8 cellular contexts compared by ENCODE assay signal in genomic region chr17:4583796-4584124, GRCh38. TPM values are rescaled to one million over a fixed set of nuclear protein-coding genes. Genes with fewer than 3 reads are reported as not detected.
DNase-seq lines count a peak whose midpoint lies in the region; ATAC-seq and TF ChIP-seq lines count a peak whose summit lies in the region.

No MANE protein-coding gene starts in this region.

- peaks cover 5% of the 10 kb centered on the region for H3K4me1 Mint-ChIP-seq in activated T-cell treated with anti-CD3 and anti-CD28 coated beads, Interleukin-2, amount 50 U/mL, for 72 hours (ENCODE audit: low read depth)

- H3K27ac Mint-ChIP-seq in activated T-cell treated with anti-CD3 and anti-CD28 coated beads, Interleukin-2, amount 50 U/mL, for 72 hours: no peak overlapping the region

- H3K4me3 Mint-ChIP-seq in activated T-cell treated with anti-CD3 and anti-CD28 coated beads, Interleukin-2, amount 50 U/mL, for 72 hours: peak overlapping the region; percentile 66 to 76

- no peak for TF ChIP-seq POLR2A in HCT116 (IDR thresholded peaks at IDR 0.05; ENCODE audit: borderline replicate concordance, extremely low read depth, insufficient read depth, insufficient read length)

- H3K27me3 ChIP-seq in A673 (replicated peaks; ENCODE audit: insufficient read depth, low read depth, low read length, poor library complexity) (peaks cover 40% of the 10 kb centered on the region), HCT116 (ENCODE audit: insufficient read depth, low read length) (peaks cover 5% of the 10 kb centered on the region; the same call in 1 of the 2 replicates), hepatocyte (no peaks in the 10 kb centered on the region)

- no peaks in the 10 kb centered on the region for H3K9me2 ChIP-seq in HCT116 (ENCODE audit: insufficient read depth)
- no peaks in the 10 kb centered on the region for H3K9me2 ChIP-seq in hepatocyte (replicated peaks; ENCODE audit: insufficient read depth)

- no peak for TF ChIP-seq RAD21 in HCT116 (IDR thresholded peaks at IDR 0.05; ENCODE audit: low read depth)

- no peaks in the 10 kb centered on the region for H3K9me3 Mint-ChIP-seq in activated T-cell treated with anti-CD3 and anti-CD28 coated beads, Interleukin-2, amount 50 U/mL, for 72 hours

- BruUV-seq in A673 (replicated peaks; lab: Mats Ljungman, UMichigan) (no TSS peak), HCT116 (replicated peaks; lab: Mats Ljungman, UMichigan) (no TSS peak)

- peaks cover 58% of the 10 kb centered on the region for H3K27me3 Mint-ChIP-seq in activated T-cell treated with anti-CD3 and anti-CD28 coated beads, Interleukin-2, amount 50 U/mL, for 72 hours (ENCODE audit: low read depth)

- H3K79me2 ChIP-seq in HCT116 (ENCODE audit: insufficient read depth, low read length) (no peaks in the 10 kb centered on the region), hepatocyte (peaks cover 54% of the 10 kb centered on the region)

- no peaks in the 10 kb centered on the region for H3K36me3 Mint-ChIP-seq in activated T-cell treated with anti-CD3 and anti-CD28 coated beads, Interleukin-2, amount 50 U/mL, for 72 hours (ENCODE audit: insufficient read depth in 2 of 2)

- intact Hi-C loops in A673 (cut with micrococcal nuclease; ENCODE audit: unreplicated experiment): no loop called here
- intact Hi-C loops in HCT116 (cut with micrococcal nuclease): no loop called here

- H3K4me2 ChIP-seq in HCT116 (ENCODE audit: low read length) (peak overlapping the region; percentile 98), hepatocyte (peak overlapping the region; percentile 84)

- CTCF ChIA-PET in A673 (lab: Charles Lee): interaction anchor here (0.6 kb wide), 1 partner anchor 520 kb away, joined by 3 read pairs; no protein-coding TSS in a partner anchor
- CTCF ChIA-PET in HCT116 (lab: Charles Lee): interaction anchor here (2.0 kb wide), 1 partner anchor 17 kb away, joined by 19 read pairs; no protein-coding TSS in a partner anchor

- RAD21 ChIA-PET in HCT116 (lab: Charles Lee; ENCODE audit: low non-redundant PET in 1 of 2, low total read pairs in 2 of 2, uncharacterized antibody in 2 of 2, unreplicated experiment in 2 of 2): no interaction called here

- no peaks in the 10 kb centered on the region for H3K9me3 ChIP-seq in A673 (ENCODE audit: low read depth, low read length, poor library complexity, severe bottlenecking)
- no peaks in the 10 kb centered on the region for H3K9me3 ChIP-seq in HCT116 (ENCODE audit: control insufficient read depth in 1 of 2, insufficient read depth in 1 of 2, low read depth in 1 of 2, low read length in 2 of 2)
- no peaks in the 10 kb centered on the region for H3K9me3 ChIP-seq in hepatocyte (ENCODE audit: low read depth)

- H3K27ac ChIP-seq in A673 (ENCODE audit: low read depth, low read length, poor library complexity, severe bottlenecking) (no peak overlapping the region), HCT116 (ENCODE audit: low read depth, low read length) (peak overlapping the region; percentile 46; the same call in 1 of the 2 replicates), hepatocyte (peak overlapping the region; percentile 89), skin epidermis (peak overlapping the region in 2 of 21 experiments; percentile 16 to 62)

- H3K4me1 ChIP-seq in A673 (ENCODE audit: insufficient read depth, low read length, poor library complexity, severe bottlenecking) (no peaks in the 10 kb centered on the region), HCT116 (ENCODE audit: control insufficient read depth in 1 of 2, insufficient read depth in 2 of 2, low read length in 2 of 2) (peaks cover 5 to 23% of the 10 kb centered on the region in 2 experiments; a peak in 3 of 4 replicates), hepatocyte (ENCODE audit: insufficient read depth) (peaks cover 45% of the 10 kb centered on the region)

- DNase-seq in A673 (ENCODE audit: low spot score) (peak; percentile 73), HCT116 (ENCODE audit: low read depth, low spot score) (peak; percentile 31), hepatocyte (ENCODE audit: low spot score) (peak; percentile 86)
- DNase-seq in activated T-cell treated with anti-CD3 and anti-CD28 coated beads, Interleukin-2, amount 50 U/mL, for 72 hours: peak in 1 of 2 donors; percentile 19
- no peak for DNase-seq in activated effector memory CD4-positive, alpha-beta T cell treated with Interleukin-2 at 50 U/mL for 16 hours

- TF ChIP-seq CTCF in A673 (conservative IDR thresholded peaks at IDR 0.05; ENCODE audit: low read depth, low read length): peak; percentile 53
- TF ChIP-seq CTCF in HCT116 (IDR thresholded peaks at IDR 0.05 in 2 of 3, conservative IDR thresholded peaks at IDR 0.05 in 1 of 3; ENCODE audit: borderline replicate concordance in 1 of 3, insufficient read depth in 1 of 3, low read depth in 2 of 3, low read length in 2 of 3): peak in 2 of 3 experiments; percentile 50 to 55; a peak in 4 of 6 replicates
- TF ChIP-seq CTCF in hepatocyte (IDR thresholded peaks at IDR 0.05; ENCODE audit: poor library complexity): peak; percentile 53

- WGBS in hepatocyte (ENCODE audit: low lambda C conversion rate, missing lambda C conversion rate): 10% methylated on average over 15 of the region's 15 CpGs

- no peaks in the 10 kb centered on the region for H3K36me3 ChIP-seq in A673 (ENCODE audit: insufficient read depth, low read length, poor library complexity, severe bottlenecking)
- no peaks in the 10 kb centered on the region for H3K36me3 ChIP-seq in HCT116 (ENCODE audit: control insufficient read depth in 1 of 2, insufficient read depth in 2 of 2, low read length in 2 of 2)
- H3K36me3 ChIP-seq in hepatocyte (replicated peaks; ENCODE audit: insufficient read depth, low read depth): no peaks in the 10 kb centered on the region

- POLR2A ChIA-PET in A673 (lab: Charles Lee; ENCODE audit: low non-redundant PET) (no interaction called here), HCT116 (lab: Charles Lee) (interaction anchor here (1.0 to 1.4 kb wide), 2 partner anchors 8 to 17 kb away, joined by 3 to 4 read pairs; no protein-coding TSS in a partner anchor)

- H3K9ac ChIP-seq in HCT116 (ENCODE audit: low read length): peak overlapping the region; percentile 55

- ATAC-seq in HCT116 (peak; percentile 83), HG02642 (IDR thresholded peaks at IDR 0.05; ENCODE audit: poor library complexity, unreplicated experiment) (no peak), GM18907 (IDR thresholded peaks at IDR 0.05; ENCODE audit: unreplicated experiment) (no peak)
- ATAC-seq in activated T-cell treated with anti-CD3 and anti-CD28 coated beads, Interleukin-2, amount 50 U/mL, for 72 hours (replicated peaks in 1 of 2): peak; percentile 40 to 53

- peak overlapping the region; percentile 48 for H3K4me3 ChIP-seq in A673 (ENCODE audit: low read depth, low read length, poor library complexity, severe bottlenecking)
- H3K4me3 ChIP-seq in HCT116 (replicated peaks in 1 of 2; ENCODE audit: low read depth in 1 of 2, low read length in 2 of 2): peak overlapping the region; percentile 51 to 65
- peak overlapping the region; percentile 70 for H3K4me3 ChIP-seq in hepatocyte
- peak overlapping the region; percentile 8 to 45 (median 35) for H3K4me3 ChIP-seq in skin epidermis

- H4K20me1 ChIP-seq in HCT116 (ENCODE audit: insufficient read depth) (no peaks in the 10 kb centered on the region), hepatocyte (ENCODE audit: insufficient read depth, poor library complexity, severe bottlenecking) (peaks cover 3% of the 10 kb centered on the region)

- peak overlapping the region; percentile 98 for H2AFZ ChIP-seq in HCT116 (ENCODE audit: low read depth, low read length, poor library complexity, severe bottlenecking)
- peak overlapping the region; percentile 74 for H2AFZ ChIP-seq in hepatocyte

TF ChIP-seq in HCT116, 20 proteins besides CTCF, POLR2A, EP300 and RAD21:
- no peak for TF ChIP-seq EZH2 (IDR thresholded peaks at IDR 0.05)

RNA-seq across cellular contexts. Expression of gene SMTNL2, which starts 0.6 kb away (rescaled TPM):
- not detected in 2 replicates for total RNA-seq in A673 (2021)
- 2.3 TPM for total RNA-seq in HCT116 (2021; ENCODE audit: unreplicated experiment)
- polyA plus RNA-seq in HCT116 (2012): 1.2 and 1.7 TPM in 2 replicates
- total RNA-seq in activated T-cell treated with anti-CD3 and anti-CD28 coated beads, Interleukin-2, amount 50 U/mL, for 72 hours: not detected
- total RNA-seq in hepatocyte: 41.5 and 56.8 TPM in 2 replicates
- 106 TPM in 2 replicates for polyA plus RNA-seq in hepatocyte

RNA-seq across cellular contexts. Expression of gene GGT6, which starts 23.4 kb away (rescaled TPM):
- not detected in 2 replicates for total RNA-seq in A673 (2021)
- total RNA-seq in HCT116 (2021; ENCODE audit: unreplicated experiment): 0.10 TPM
- polyA plus RNA-seq in HCT116 (2012): 0.03 TPM in 1 of 2 replicates, not detected in the other
- total RNA-seq in activated T-cell treated with anti-CD3 and anti-CD28 coated beads, Interleukin-2, amount 50 U/mL, for 72 hours: not detected
- total RNA-seq in hepatocyte: 0.32 TPM in 1 of 2 replicates, not detected in the other
- not detected in 2 replicates for polyA plus RNA-seq in hepatocyte

RNA-seq across cellular contexts. Expression of gene MYBBP1A, which starts 28.6 kb away (rescaled TPM):
- total RNA-seq in A673 (2021): 163 and 177 TPM in 2 replicates
- 130 TPM for total RNA-seq in HCT116 (2021; ENCODE audit: unreplicated experiment)
- polyA plus RNA-seq in HCT116 (2012): 64.6 and 68.0 TPM in 2 replicates
- total RNA-seq in activated T-cell treated with anti-CD3 and anti-CD28 coated beads, Interleukin-2, amount 50 U/mL, for 72 hours: 10 to 100 TPM; 44.5 to 55.7 TPM
- 17.9 and 23.7 TPM in 2 replicates for total RNA-seq in hepatocyte
- 44.1 and 46.5 TPM in 2 replicates for polyA plus RNA-seq in hepatocyte

RNA-seq across cellular contexts. Expression of gene ALOX15, which starts 57.7 kb away (rescaled TPM):
- total RNA-seq in A673 (2021) (0.13 TPM in 1 of 2 replicates, not detected in the other), HCT116 (2021; ENCODE audit: unreplicated experiment) (0.57 TPM), hepatocyte (1.9 and 2.1 TPM in 2 replicates)
- polyA plus RNA-seq in HCT116 (2012): 0.06 and 0.21 TPM in 2 replicates
- under 1 TPM in 1 of 2 donors, not detected in 1; 0.26 TPM for total RNA-seq in activated T-cell treated with anti-CD3 and anti-CD28 coated beads, Interleukin-2, amount 50 U/mL, for 72 hours
- polyA plus RNA-seq in hepatocyte: 5.5 and 7.5 TPM in 2 replicates

Comparison
In these comparisons a context has a peak if more than half of its experiments do, and no peak if none do; other contexts are left out.
1. ATAC-seq: peak in HCT116 (single experiment) and activated T-cell treated with anti-CD3 and anti-CD28 coated beads, Interleukin-2, amount 50 U/mL, for 72 hours (2 of 2); none in HG02642 (single experiment) and GM18907 (single experiment).
2. RNA of gene SMTNL2, which starts 0.6 kb away (total RNA-seq): 41.5 to 56.8 TPM in hepatocyte; 2.3 TPM in HCT116 (single experiment), not detected in activated T-cell treated with anti-CD3 and anti-CD28 coated beads, Interleukin-2, amount 50 U/mL, for 72 hours and not detected in A673; every median in the first group is over 10 times any median in the second.
3. Peak in every context shown above with its lines, with median percentiles within 50 percentile points of each other: H3K4me3 ChIP-seq and CTCF ChIP-seq.